8 cellular contexts compared by ENCODE assay signal in the genomic region with DNA sequence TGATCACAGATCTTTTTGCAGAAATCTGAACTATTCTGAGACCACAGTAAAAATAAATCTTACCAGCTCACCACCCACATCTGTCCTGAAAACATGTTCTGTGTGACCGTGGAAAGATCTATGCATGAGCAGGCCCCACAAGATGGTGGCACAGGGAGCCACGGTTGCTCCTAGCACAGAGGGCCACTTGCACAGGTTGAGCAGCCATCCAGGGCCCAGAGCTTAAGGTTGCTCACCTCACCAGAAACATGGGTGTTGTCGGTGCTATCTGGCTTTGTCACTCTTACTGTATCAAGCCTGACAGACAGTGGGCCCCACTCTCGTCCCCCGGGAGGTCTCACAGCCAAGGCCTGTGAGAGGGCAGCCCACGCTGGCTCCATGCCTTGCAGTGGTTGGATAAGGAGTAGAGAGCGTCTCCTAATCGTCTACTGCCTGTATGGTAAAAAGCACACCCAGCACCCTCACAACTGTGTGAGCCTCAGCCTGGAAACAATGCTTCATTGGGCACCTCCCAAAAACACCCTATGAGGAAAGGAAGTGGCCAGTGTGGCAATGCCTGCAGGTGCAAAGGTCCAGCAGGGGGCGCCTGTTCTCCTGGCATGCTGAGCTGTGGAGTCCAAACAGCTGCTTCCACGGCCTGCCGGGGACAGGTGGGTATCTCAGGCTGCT. TPM values are rescaled to one million over a fixed set of nuclear protein-coding genes. Genes with fewer than 3 reads are reported as not detected.
DNase-seq lines count a peak whose midpoint lies in the region; ATAC-seq and TF ChIP-seq lines count a peak whose summit lies in the region.

No MANE protein-coding gene starts in this region.

- intact Hi-C loops in left colon (cut with DNase I, micrococcal nuclease), result no loop called here

- no peak overlapping the region for H3K4me3 ChIP-seq in cardiac fibroblast (replicated peaks in 1 of 2; ENCODE audit: low read depth in 2 of 2, low read length in 2 of 2)

- peak; percentile 55 for DNase-seq in Caki2 (ENCODE audit: low read depth)
- peak; percentile 65 for DNase-seq in NCI-H1105 treated with DMSO at 0.1 percent for 48 hours (lab: John Stamatoyannopoulos, UW)
- peak; percentile 85 to 92 for DNase-seq in cardiac fibroblast (ENCODE audit: low read depth in 2 of 2)
- peak; percentile 67 to 88 for DNase-seq in left colon
- DNase-seq in stimulated activated CD4-positive, alpha-beta T cell treated with anti-CD3 and anti-CD28 coated beads, TNF-alpha, amount 100 ng/mL, for 1 hour (ENCODE audit: low read depth in 3 of 3, low spot score in 1 of 3), result peak; percentile 7 to 58 (median 24)

- ATAC-seq in GM21529 (IDR thresholded peaks at IDR 0.05; ENCODE audit: unreplicated experiment) (peak; percentile 80), left colon (peak; percentile 86), HG02840 (IDR thresholded peaks at IDR 0.05; ENCODE audit: low FRiP score, unreplicated experiment) (no peak)

- H3K27ac ChIP-seq in VCaP, result no peak overlapping the region

- peak; percentile 85 for TF ChIP-seq CTCF in VCaP (conservative IDR thresholded peaks at IDR 0.05)
- peak; percentile 97 for TF ChIP-seq CTCF in cardiac fibroblast (IDR thresholded peaks at IDR 0.05; ENCODE audit: low read depth, low read length)

- in situ Hi-C loops in Caki2 (cut with HindIII; ENCODE audit: low pct_unique_long_range_greater_than_20kb, low sequenced_read_pairs), result no loop called here

RNA-seq across cellular contexts. Expression of a gene that starts 19.6 kb away (rescaled TPM):
- 373 and 421 TPM in 2 replicates for total RNA-seq in Caki2 (2014; rRNA removed; shearing (Covaris generic); ENCODE audit: low replicate concordance)
- 10 to 100 TPM in 1 of 2 donors, 1 to 10 TPM in 1; 8.3 to 29.8 TPM for total RNA-seq in left colon

RNA-seq across cellular contexts. Expression of a gene that starts 49.4 kb away (rescaled TPM):
- total RNA-seq in Caki2 (2014; rRNA removed; shearing (Covaris generic); ENCODE audit: low replicate concordance), result 54.7 and 58.6 TPM in 2 replicates
- total RNA-seq in left colon, result 100 to 1,000 TPM; 107 to 108 TPM

Comparison
In these comparisons a context has a peak if more than half of its experiments do, and no peak if none do; other contexts are left out.
1. DNase-seq: peak in every context shown above with its lines; median percentile 88 in cardiac fibroblast; 78 in left colon; 65 in NCI-H1105 treated with DMSO at 0.1 percent for 48 hours; 55 in Caki2; 24 in stimulated activated CD4-positive, alpha-beta T cell treated with anti-CD3 and anti-CD28 coated beads, TNF-alpha, amount 100 ng/mL, for 1 hour.
2. RNA of a gene that starts 19.6 kb away (total RNA-seq): 373 to 421 TPM in Caki2; 8.3 to 29.8 TPM in left colon; every median in the first group is over 10 times any median in the second.